19 cellular contexts compared by ENCODE assay signal in genomic region chr16:4688674-4689045, GRCh38. TPM values are rescaled to one million over a fixed set of nuclear protein-coding genes. Genes with fewer than 3 reads are reported as not detected.
DNase-seq lines count a peak whose midpoint lies in the region; ATAC-seq, FAIRE-seq and TF ChIP-seq lines count a peak whose summit lies in the region.
"Had no signal": no experiment of that assay in that cellular context is flagged by ENCODE, and none has a peak within 500 bp of the region (broad histone marks: within the 10 kb centered on the region; RNA-seq: fewer than 3 reads in every experiment).

No MANE protein-coding gene starts in this region.

- no peak overlapping the region for H2BK15ac ChIP-seq in mesenchymal stem cell (ENCODE audit: low read depth, poor library complexity, severe bottlenecking)

- TF ChIP-seq POLR2A in gastrocnemius medialis (IDR thresholded peaks at IDR 0.05) = no peak

- H3K9me3 ChIP-seq in BLaER1 = no peaks in the 10 kb centered on the region
- no peaks in the 10 kb centered on the region for H3K9me3 ChIP-seq in kidney (ENCODE audit: control insufficient read depth in 1 of 2, low read length in 2 of 2)
- no peaks in the 10 kb centered on the region for H3K9me3 ChIP-seq in gastrocnemius medialis
- H3K9me3 ChIP-seq in mesenchymal stem cell (ENCODE audit: control insufficient read depth, low read length) = no peaks in the 10 kb centered on the region
- H3K9me3 ChIP-seq: Peyer's patch had no signal

- peaks cover 32% of the 10 kb centered on the region for H4K20me1 ChIP-seq in BLaER1

- H3K27ac ChIP-seq in BLaER1 = peak overlapping the region; percentile 90
- no peak overlapping the region for H3K27ac ChIP-seq in kidney (ENCODE audit: low read depth in 2 of 2, low read length in 2 of 2)
- peak overlapping the region; percentile 63 to 83 (median 76) for H3K27ac ChIP-seq in gastrocnemius medialis
- no peak overlapping the region for H3K27ac ChIP-seq in mesenchymal stem cell (ENCODE audit: low read length, poor library complexity, severe bottlenecking)
- H3K27ac ChIP-seq: KMS-11, Peyer's patch had no signal

- no peak overlapping the region for H2BK120ac ChIP-seq in mesenchymal stem cell (ENCODE audit: low read depth, low read length)

- no peak overlapping the region for H3K14ac ChIP-seq in mesenchymal stem cell (ENCODE audit: low read length in 2 of 2)

- H4K8ac ChIP-seq in mesenchymal stem cell (ENCODE audit: low read length) = no peak overlapping the region

- peaks cover 41% of the 10 kb centered on the region for H3K4me1 Mint-ChIP-seq in CD14-positive monocyte
- no peaks in the 10 kb centered on the region for H3K4me1 Mint-ChIP-seq in mesothelial cell of epicardium

- DNase-seq in CD14-positive monocyte (ENCODE audit: low spot score) = peak; percentile 40
- DNase-seq in kidney = peak; percentile 76
- no peak for DNase-seq in gastrocnemius medialis
- no peak for DNase-seq in kidney tubule cell (ENCODE audit: low spot score)
- DNase-seq in mesothelial cell of epicardium (ENCODE audit: low spot score in 2 of 2, unreplicated experiment in 2 of 2) = no peak
- no peak for DNase-seq in mesenchymal stem cell
- DNase-seq: DMS 273 treated with DMSO at 0.1 percent for 48 hours; DND-41; MV-4-11; NCI-H1694 treated with DMSO at 0.1 percent for 48 hours; NCI-H2107; NCI-H510A; NCI-H748 treated with DMSO at 0.1 percent for 48 hours; NK-92 treated with Interleukin-12 subunit alpha and Interleukin-12 subunit beta, amount 100 ng/mL, for 24 hours; SHP77 treated with DMSO at 0.1 percent for 48 hours had no signal

- H3K4me3 ChIP-seq in BLaER1 (peak overlapping the region; percentile 56), kidney (ENCODE audit: low read length in 2 of 2) (no peak overlapping the region), gastrocnemius medialis (no peak overlapping the region), mesenchymal stem cell (ENCODE audit: insufficient read depth in 1 of 2, low read depth in 1 of 2, low read length in 2 of 2) (peak overlapping the region in 1 of 2 experiments; percentile 14)
- H3K4me3 ChIP-seq: Peyer's patch had no signal

- TF ChIP-seq CTCF in CD14-positive monocyte (IDR thresholded peaks at IDR 0.05) (no peak), kidney (IDR thresholded peaks at IDR 0.05; ENCODE audit: borderline replicate concordance, extremely low read depth, insufficient read depth) (no peak), gastrocnemius medialis (IDR thresholded peaks at IDR 0.05 in 4 of 5, conservative IDR thresholded peaks at IDR 0.05 in 1 of 5) (no peak), mesothelial cell of epicardium (IDR thresholded peaks at IDR 0.05; ENCODE audit: unreplicated experiment) (no peak)

- no peaks in the 10 kb centered on the region for H3K9me3 Mint-ChIP-seq in CD14-positive monocyte
- H3K9me3 Mint-ChIP-seq in mesothelial cell of epicardium = no peaks in the 10 kb centered on the region

- no peak overlapping the region for H3K23ac ChIP-seq in mesenchymal stem cell (ENCODE audit: low read length in 2 of 2)

- no peak overlapping the region for H2AK5ac ChIP-seq in mesenchymal stem cell (ENCODE audit: low read length, severe bottlenecking)

- H3K36me3 ChIP-seq in BLaER1 (peaks cover 35% of the 10 kb centered on the region), kidney (ENCODE audit: control insufficient read depth in 1 of 2, insufficient read depth in 2 of 2, low read length in 2 of 2) (peaks cover 0 to 3% of the 10 kb centered on the region in 2 donors), gastrocnemius medialis (peaks cover 0 to 22% of the 10 kb centered on the region in 2 donors), mesenchymal stem cell (ENCODE audit: control insufficient read depth in 1 of 2, insufficient read depth in 2 of 2, low read depth in 1 of 2, low read length in 2 of 2) (peaks cover 39 to 77% of the 10 kb centered on the region in 2 experiments)

- H3K4me2 ChIP-seq in BLaER1 = peak overlapping the region; percentile 99
- H3K4me2 ChIP-seq in mesenchymal stem cell (ENCODE audit: low read length, poor library complexity, severe bottlenecking) = no peak overlapping the region
- H3K4me2 ChIP-seq: KMS-11 had no signal

- no peak overlapping the region for H3K4me3 Mint-ChIP-seq in CD14-positive monocyte
- H3K4me3 Mint-ChIP-seq in mesothelial cell of epicardium = no peak overlapping the region

- H2AFZ ChIP-seq in mesenchymal stem cell (ENCODE audit: low read depth, low read length) = no peak overlapping the region

- peaks cover 0 to 1% (median 0%) of the 10 kb centered on the region in 3 donors for H3K27me3 Mint-ChIP-seq in CD14-positive monocyte (ENCODE audit: low read depth in 3 of 3)
- no peaks in the 10 kb centered on the region for H3K27me3 Mint-ChIP-seq in mesothelial cell of epicardium (ENCODE audit: low read depth)

- FAIRE-seq in kidney (lab: Jason Lieb, UNC) = no peak

- H3K4ac ChIP-seq in mesenchymal stem cell (ENCODE audit: low read depth in 1 of 2, low read length in 2 of 2) = no peak overlapping the region

- peaks cover 42 to 64% of the 10 kb centered on the region in 2 donors for H3K36me3 Mint-ChIP-seq in CD14-positive monocyte
- H3K36me3 Mint-ChIP-seq in mesothelial cell of epicardium = peaks cover 7% of the 10 kb centered on the region

- H3K18ac ChIP-seq in mesenchymal stem cell (ENCODE audit: low read depth in 1 of 2, low read length in 2 of 2) = no peak overlapping the region

- H3K27me3 ChIP-seq in BLaER1 = no peaks in the 10 kb centered on the region
- no peaks in the 10 kb centered on the region for H3K27me3 ChIP-seq in gastrocnemius medialis
- no peaks in the 10 kb centered on the region for H3K27me3 ChIP-seq in mesenchymal stem cell (ENCODE audit: control insufficient read depth in 1 of 2, insufficient read depth in 1 of 2, low read length in 2 of 2)
- H3K27me3 ChIP-seq: Peyer's patch had no signal

- intact Hi-C loops in CD14-positive monocyte (cut with micrococcal nuclease) (no loop called here), kidney (cut with DNase I) (no loop called here), gastrocnemius medialis (cut with DNase I; ENCODE audit: low total_unique reads) (no loop called here)

- H3K27ac Mint-ChIP-seq in CD14-positive monocyte (peak overlapping the region in 1 of 7 donors; percentile 20), mesothelial cell of epicardium (no peak overlapping the region)

- in situ Hi-C loops in gastrocnemius medialis (cut with MboI; ENCODE audit: low sequenced_read_pairs in 4 of 4) = no loop called here

- no peak overlapping the region for H2BK12ac ChIP-seq in mesenchymal stem cell (ENCODE audit: low read length in 2 of 2)

- 95% methylated on average over 22 of the region's 22 CpGs for WGBS in mesenchymal stem cell

- no peak overlapping the region for H4K91ac ChIP-seq in mesenchymal stem cell (ENCODE audit: low read length)

- H3K4me1 ChIP-seq in BLaER1 = peaks cover 77% of the 10 kb centered on the region
- H3K4me1 ChIP-seq in kidney (ENCODE audit: control insufficient read depth in 1 of 2, insufficient read depth in 1 of 2, low read depth in 1 of 2, low read length in 2 of 2) = peaks cover 0 to 12% of the 10 kb centered on the region in 2 donors
- peaks cover 32 to 34% of the 10 kb centered on the region in 2 donors for H3K4me1 ChIP-seq in gastrocnemius medialis
- H3K4me1 ChIP-seq in mesenchymal stem cell (ENCODE audit: control insufficient read depth, insufficient read depth, low read depth, low read length) = peaks cover 18% of the 10 kb centered on the region

- peak overlapping the region; percentile 71 for H3K9ac ChIP-seq in BLaER1
- no peak overlapping the region for H3K9ac ChIP-seq in kidney (ENCODE audit: low read length in 2 of 2)
- H3K9ac ChIP-seq in mesenchymal stem cell (ENCODE audit: low read length) = no peak overlapping the region
- H3K9ac ChIP-seq: KMS-11 had no signal

- H2BK5ac ChIP-seq in mesenchymal stem cell (ENCODE audit: low read depth, low read length, poor library complexity, severe bottlenecking) = no peak overlapping the region

- ATAC-seq in gastrocnemius medialis = no peak

- peaks cover 20% of the 10 kb centered on the region for H3K79me1 ChIP-seq in mesenchymal stem cell (replicated peaks; ENCODE audit: low read length, poor library complexity, severe bottlenecking)

RNA-seq across cellular contexts. Expression of gene NUDT16L1, which starts 4.7 kb away (rescaled TPM):
- polyA plus RNA-seq in CD14-positive monocyte = 10 to 100 TPM; 41.1 to 62.7 TPM
- 30.6 TPM for total RNA-seq in kidney
- polyA plus RNA-seq in kidney (ENCODE audit: insufficient read depth, low read depth, low replicate concordance) = 69.4 TPM
- 10 to 100 TPM in 1 of 4 donors, 1 to 10 TPM in 3; 7.4 to 10.2 (median 8.8) TPM for total RNA-seq in gastrocnemius medialis
- total RNA-seq in mesothelial cell of epicardium = 28.4 to 33.0 TPM (median 31.1 TPM) in 3 replicates
- polyA plus RNA-seq in mesenchymal stem cell (2013, experiment 1 of 2) = 14.8 TPM
- polyA plus RNA-seq in mesenchymal stem cell (2013, experiment 2 of 2) = 16.2 TPM

RNA-seq across cellular contexts. Expression of gene ANKS3, which starts 45.4 kb away (rescaled TPM):
- polyA plus RNA-seq in CD14-positive monocyte (under 1 TPM; 0.59 to 0.95 TPM), kidney (ENCODE audit: insufficient read depth, low read depth, low replicate concordance) (20.7 TPM)
- total RNA-seq in kidney (27.6 TPM), gastrocnemius medialis (10 to 100 TPM in 1 of 4 donors, 1 to 10 TPM in 3; 6.7 to 16.6 (median 9.0) TPM), mesothelial cell of epicardium (42.5 to 46.6 TPM (median 45.8 TPM) in 3 replicates)
- polyA plus RNA-seq in mesenchymal stem cell (2013, experiment 1 of 2) = 6.9 TPM
- polyA plus RNA-seq in mesenchymal stem cell (2013, experiment 2 of 2) = 6.4 TPM

RNA-seq across cellular contexts. Expression of gene DNAAF8, which starts 45.7 kb away (rescaled TPM):
- polyA plus RNA-seq in CD14-positive monocyte (under 1 TPM in 1 of 2 donors, not detected in 1; 0.36 TPM), kidney (ENCODE audit: insufficient read depth, low read depth, low replicate concordance) (4.0 TPM)
- total RNA-seq in kidney (1.8 TPM), gastrocnemius medialis (1 to 10 TPM in 2 of 4 donors, under 1 TPM in 2; 0.44 to 1.2 (median 0.91) TPM), mesothelial cell of epicardium (0.45 to 0.84 TPM (median 0.49 TPM) in 3 replicates)
- polyA plus RNA-seq in mesenchymal stem cell (2013, experiment 1 of 2) = 1.1 TPM
- polyA plus RNA-seq in mesenchymal stem cell (2013, experiment 2 of 2) = 1.2 TPM
- total RNA-seq: G401, Peyer's patch had no signal

Comparison
In these comparisons a context has a peak if more than half of its experiments do, and no peak if none do; other contexts are left out.
1. H3K27ac ChIP-seq: peak in BLaER1 (single experiment) and gastrocnemius medialis (4 of 4); none in kidney (0 of 2) and mesenchymal stem cell (single experiment).
2. DNase-seq: peak in CD14-positive monocyte (single experiment) and kidney (single experiment); none in gastrocnemius medialis (0 of 2), kidney tubule cell (single experiment), mesothelial cell of epicardium (0 of 2) and mesenchymal stem cell (single experiment).